Comparison of ENCODE assay signal across 8 cellular contexts in genomic region chr12:57461904-57462306, GRCh38. TPM values are rescaled to one million over a fixed set of nuclear protein-coding genes. Genes with fewer than 3 reads are reported as not detected.
DNase-seq lines count a peak whose midpoint lies in the region; ATAC-seq, FAIRE-seq and TF ChIP-seq lines count a peak whose summit lies in the region.

No MANE protein-coding gene starts in this region.

- H3K27ac ChIP-seq in A673 (ENCODE audit: low read depth, low read length, poor library complexity, severe bottlenecking) (peak overlapping the region; percentile 85), GM12878 (ENCODE audit: control insufficient read depth, insufficient read depth) (no peak overlapping the region), lung (ENCODE audit: low read depth in 1 of 2, low read length in 1 of 2) (no peak overlapping the region), upper lobe of left lung (peak overlapping the region; percentile 53 to 86 (median 70))

- RAD21 ChIA-PET in GM12878 (lab: Charles Lee; ENCODE audit: unreplicated experiment) = interaction anchor here (1.3 to 4.7 kb wide), 2 partner anchors 8 to 152 kb away, joined by 4 to 35 read pairs; partner anchors contain the start of gene INHBE

- H3K9ac ChIP-seq in GM12878 (ENCODE audit: control insufficient read depth, insufficient read depth, low read length) = peak overlapping the region; percentile 67

- no peak for TF ChIP-seq RAD21 in GM12878 (IDR thresholded peaks at IDR 0.05; ENCODE audit: insufficient read depth, low read depth, low read length)

- intact Hi-C loops in A673 (cut with micrococcal nuclease; ENCODE audit: unreplicated experiment) = loop anchor here (2.0 to 5.0 kb wide), 2 partner anchors 161 to 280 kb away; no protein-coding TSS in a partner anchor
- intact Hi-C loops in GM12878 (cut with micrococcal nuclease; ENCODE audit: unreplicated experiment) = loop anchor here (5.0 kb wide), 1 partner anchor 60 kb away; the partner anchor contains the start of genes DDIT3 and MBD6

- ATAC-seq in GM12878 = no peak
- ATAC-seq in lung (ENCODE audit: insufficient read depth, low FRiP score) = no peak
- peak in 1 of 2 donors; percentile 4 for ATAC-seq in upper lobe of left lung (ENCODE audit: low FRiP score in 2 of 2)

- no peak for TF ChIP-seq CTCF in A673 (conservative IDR thresholded peaks at IDR 0.05; ENCODE audit: low read depth, low read length)
- TF ChIP-seq CTCF in GM12878 (IDR thresholded peaks at IDR 0.05 in 2 of 3, conservative IDR thresholded peaks at IDR 0.05 in 1 of 3; ENCODE audit: control insufficient read depth in 2 of 3, extremely low read depth in 1 of 3, insufficient read depth in 1 of 3, low read depth in 3 of 3, low read length in 3 of 3) = no peak
- TF ChIP-seq CTCF in lung (IDR thresholded peaks at IDR 0.05; ENCODE audit: control extremely low read depth, extremely low read depth) = no peak
- TF ChIP-seq CTCF in upper lobe of left lung (IDR thresholded peaks at IDR 0.05) = no peak

- in situ Hi-C loops in GM12878 (cut with MboI) = no loop called here

- SMC1A ChIA-PET in GM12878 (lab: Charles Lee; ENCODE audit: uncharacterized antibody, unreplicated experiment) = interaction anchor here (0.6 to 2.8 kb wide), 8 partner anchors 9 to 154 kb away, joined by 3 to 18 read pairs (median 3); no protein-coding TSS in a partner anchor

- DNase-seq in A673 (ENCODE audit: low spot score) = no peak
- peak; percentile 48 for DNase-seq in HT1080 (ENCODE audit: low read depth)
- no peak for DNase-seq in GM12878 (ENCODE audit: low read depth, low spot score)
- DNase-seq in lung (ENCODE audit: low spot score) = no peak
- no peak for DNase-seq in upper lobe of left lung
- DNase-seq in OCI-M1 (lab: John Stamatoyannopoulos, UW) = no peak
- DNase-seq in iPS-NIHi7 (ENCODE audit: extremely low spot score) = no peak
- DNase-seq in NCI-H1048 (lab: John Stamatoyannopoulos, UW) = no peak

- no peaks in the 10 kb centered on the region for H3K79me2 ChIP-seq in GM12878 (ENCODE audit: control insufficient read depth, insufficient read depth, low read length)

- H3K4me1 ChIP-seq in A673 (ENCODE audit: insufficient read depth, low read length, poor library complexity, severe bottlenecking) (peaks cover 31% of the 10 kb centered on the region), GM12878 (ENCODE audit: control insufficient read depth, insufficient read depth, low read length) (peaks cover 32% of the 10 kb centered on the region), lung (ENCODE audit: control insufficient read depth in 2 of 2, insufficient read depth in 2 of 2, low read length in 2 of 2) (peaks cover 0 to 4% of the 10 kb centered on the region in 2 donors), upper lobe of left lung (peaks cover 33 to 45% (median 35%) of the 10 kb centered on the region in 4 donors)

- H3K27me3 ChIP-seq in A673 (replicated peaks; ENCODE audit: insufficient read depth, low read depth, low read length, poor library complexity) (no peaks in the 10 kb centered on the region), GM12878 (replicated peaks in 1 of 2; ENCODE audit: control insufficient read depth in 2 of 2, insufficient read depth in 2 of 2, low read length in 1 of 2) (0 out of 4 replicates have a peak, but pooled peaks cover 0 to 4% of the 10 kb centered on the region in 2 experiments), lung (ENCODE audit: control insufficient read depth, insufficient read depth) (no peaks in the 10 kb centered on the region), upper lobe of left lung (peaks cover 0 to 9% (median 4%) of the 10 kb centered on the region in 4 donors)

- H3K4me2 ChIP-seq in GM12878 (ENCODE audit: control insufficient read depth, insufficient read depth) = peak overlapping the region; percentile 100

- BruUV-seq in A673 (replicated peaks; lab: Mats Ljungman, UMichigan) (no TSS peak), GM12878 (replicated peaks; lab: Mats Ljungman, UMichigan) (no TSS peak)

- TF ChIP-seq POLR2A in GM12878 (IDR thresholded peaks at IDR 0.05; ENCODE audit: low read depth, low read length) (no peak), upper lobe of left lung (IDR thresholded peaks at IDR 0.05) (no peak)

- H2AFZ ChIP-seq in GM12878 (ENCODE audit: control insufficient read depth, low read depth, low read length) = peak overlapping the region; percentile 58

- POLR2A ChIA-PET in A673 (lab: Charles Lee; ENCODE audit: low non-redundant PET) (interaction anchor here (0.6 kb wide), 1 partner anchor 19 kb away, joined by 7 read pairs; no protein-coding TSS in a partner anchor), GM12878 (lab: Charles Lee) (interaction anchor here (0.6 to 3.0 kb wide), 3 partner anchors 15 to 215 kb away, joined by 4 to 16 read pairs (median 6); no protein-coding TSS in a partner anchor)

- peak overlapping the region; percentile 60 for H3K4me3 ChIP-seq in A673 (ENCODE audit: low read depth, low read length, poor library complexity, severe bottlenecking)
- H3K4me3 ChIP-seq in GM12878 = peak overlapping the region; percentile 68
- peak overlapping the region; percentile 48 for H3K4me3 ChIP-seq in lung
- H3K4me3 ChIP-seq in upper lobe of left lung = peak overlapping the region; percentile 54 to 79 (median 71)

- CTCF ChIA-PET in A673 (lab: Charles Lee) (interaction anchor here (0.6 to 1.2 kb wide), 2 partner anchors 21 to 154 kb away, joined by 3 to 6 read pairs; no protein-coding TSS in a partner anchor), GM12878 (lab: Yijun Ruan, JAX) (interaction anchor here (0.7 to 7.5 kb wide), 15 partner anchors 9 to 280 kb away, joined by 3 to 114 read pairs (median 4); partner anchors contain the start of genes ARHGAP9, DCTN2 and INHBE)

- H3K9me3 ChIP-seq in A673 (ENCODE audit: low read depth, low read length, poor library complexity, severe bottlenecking) (no peaks in the 10 kb centered on the region), GM12878 (replicated peaks; ENCODE audit: control insufficient read depth, insufficient read depth, low read length) (no peaks in the 10 kb centered on the region), lung (ENCODE audit: control insufficient read depth in 2 of 2, insufficient read depth in 1 of 2, low read length in 1 of 2) (no peaks in the 10 kb centered on the region), upper lobe of left lung (no peaks in the 10 kb centered on the region)

- H3K36me3 ChIP-seq in A673 (ENCODE audit: insufficient read depth, low read length, poor library complexity, severe bottlenecking) = no peaks in the 10 kb centered on the region
- H3K36me3 ChIP-seq in GM12878 (ENCODE audit: control insufficient read depth in 2 of 2, insufficient read depth in 2 of 2, low read length in 1 of 2) = 0 out of 4 replicates have a peak, but pooled peaks cover 0 to under 1% of the 10 kb centered on the region in 2 experiments
- no peaks in the 10 kb centered on the region for H3K36me3 ChIP-seq in lung (ENCODE audit: control insufficient read depth in 2 of 2, insufficient read depth in 2 of 2, low read length in 2 of 2)
- no peaks in the 10 kb centered on the region for H3K36me3 ChIP-seq in upper lobe of left lung

- 2% methylated on average over 9 of the region's 13 CpGs for WGBS in GM12878 (ENCODE audit: insufficient coverage, insufficient replicate concordance, low lambda C conversion rate, missing lambda C conversion rate)
- 0 to 1% methylated on average over 11 to 13 of the region's 13 CpGs for WGBS in lung, 2 donors
- 1 to 2% methylated on average over 7 to 13 of the region's 13 CpGs for WGBS in upper lobe of left lung, 2 donors

- TF ChIP-seq EP300 in GM12878 (IDR thresholded peaks at IDR 0.05; ENCODE audit: borderline replicate concordance in 1 of 2, control insufficient read depth in 1 of 2, low read depth in 2 of 2, low read length in 2 of 2) (no peak), upper lobe of left lung (IDR thresholded peaks at IDR 0.05) (no peak)

- no peak for FAIRE-seq in GM12878 (lab: Jason Lieb, UNC)

- 0 out of 2 replicates have a peak, but pooled peaks cover 2% of the 10 kb centered on the region for H4K20me1 ChIP-seq in GM12878 (ENCODE audit: control insufficient read depth, insufficient read depth)

RNA-seq across cellular contexts. Expression of gene GLI1, which starts 2.3 kb away (rescaled TPM):
- total RNA-seq in A673 (2021) = 22.4 and 22.6 TPM in 2 replicates
- 0.60 and 4.0 TPM in 2 replicates for total RNA-seq in HT1080 (2014; rRNA removed; shearing (Covaris generic))
- 0.08 and 0.52 TPM in 2 replicates for polyA plus RNA-seq in HT1080 (2015; cell fraction: cytosol; rRNA removed)
- polyA plus RNA-seq in HT1080 (2015; cell fraction: nucleus; rRNA removed) = 0.67 and 1.2 TPM in 2 replicates
- 0.51 and 0.69 TPM in 2 replicates for total RNA-seq in GM12878 (2013; cell fraction: nucleolus; rRNA removed)
- total RNA-seq in GM12878 (2014; rRNA removed) = 0.71 and 1.0 TPM in 2 replicates
- total RNA-seq in GM12878 (2014; rRNA removed; fragmentation: Illumina TruSeq; extraction: Trizol) = 0.31 and 0.32 TPM in 2 replicates
- 1.1 and 1.2 TPM in 2 replicates for total RNA-seq in GM12878 (2021)
- polyA plus RNA-seq in GM12878 (2011; ENCODE audit: low read depth) = 0.33 TPM
- polyA plus RNA-seq in GM12878 (2011; rRNA removed) = 0.97 and 1.2 TPM in 2 replicates
- polyA plus RNA-seq in GM12878 (2011; cell fraction: cytosol; rRNA removed) = 0.96 and 1.5 TPM in 2 replicates
- 4.4 and 6.4 TPM in 2 replicates for polyA plus RNA-seq in GM12878 (2011; cell fraction: nucleus; rRNA removed)
- 0.19 and 0.28 TPM in 2 replicates for polyA plus RNA-seq in GM12878 (2012)
- 0.32 and 0.79 TPM in 2 replicates for polyA plus RNA-seq in GM12878 (2014; fragmentation: Illumina TruSeq; extraction: Trizol)
- under 1 TPM; 0.32 to 0.46 TPM for polyA plus RNA-seq in GM12878 (2014; fragmentation: Nextera tagmentation; extraction: Ambion mirVana)
- polyA plus RNA-seq in GM12878 (2014; rRNA removed) = 0.53 and 1.4 TPM in 2 replicates
- polyA plus RNA-seq in GM12878 (2016; fragmentation: Nextera tagmentation; extraction: Ambion mirVana) = under 1 TPM; 0.27 to 0.82 TPM
- 0.98 and 1.5 TPM in 2 replicates for polyA minus RNA-seq in GM12878 (2011; rRNA and poly(A)+ RNA removed)
- polyA minus RNA-seq in GM12878 (2011; cell fraction: cytosol; rRNA and poly(A)+ RNA removed) = 0.31 TPM in 1 of 2 replicates, not detected in the other
- 0.38 and 0.97 TPM in 2 replicates for polyA minus RNA-seq in GM12878 (2011; cell fraction: nucleus; rRNA and poly(A)+ RNA removed)
- 1 to 10 TPM; 2.4 to 5.7 TPM for total RNA-seq in lung
- polyA plus RNA-seq in lung = 1 to 10 TPM in 1 of 2 donors, under 1 TPM in 1; 0.74 to 1.7 TPM
- total RNA-seq in upper lobe of left lung = 1 to 10 TPM in 2 of 6 donors, under 1 TPM in 2, not detected in 2; 0.69 to 3.0 (median 1.5) TPM

RNA-seq across cellular contexts. Expression of gene INHBE, which starts 6.8 kb away (rescaled TPM):
- total RNA-seq in A673 (2021) (0.62 and 0.94 TPM in 2 replicates), GM12878 (2014; rRNA removed) (0.51 and 1.5 TPM in 2 replicates), GM12878 (2014; rRNA removed; fragmentation: Illumina TruSeq; extraction: Trizol) (0.36 and 0.78 TPM in 2 replicates), GM12878 (2021) (0.64 and 0.77 TPM in 2 replicates), lung (under 1 TPM in 1 of 2 donors, not detected in 1; 0.12 TPM), upper lobe of left lung (under 1 TPM in 1 of 6 donors, not detected in 5; 0.11 TPM)
- 1.4 and 2.1 TPM in 2 replicates for total RNA-seq in HT1080 (2014; rRNA removed; shearing (Covaris generic))
- 4.8 and 6.1 TPM in 2 replicates for polyA plus RNA-seq in HT1080 (2015; cell fraction: cytosol; rRNA removed)
- polyA plus RNA-seq in HT1080 (2015; cell fraction: nucleus; rRNA removed) = 10.5 and 13.7 TPM in 2 replicates
- 0.79 and 1.3 TPM in 2 replicates for total RNA-seq in GM12878 (2013; cell fraction: nucleolus; rRNA removed)
- 0.16 TPM for polyA plus RNA-seq in GM12878 (2011; ENCODE audit: low read depth)
- polyA plus RNA-seq in GM12878 (2011; rRNA removed) (2.2 and 2.5 TPM in 2 replicates), GM12878 (2014; fragmentation: Illumina TruSeq; extraction: Trizol) (0.38 and 0.70 TPM in 2 replicates), GM12878 (2014; fragmentation: Nextera tagmentation; extraction: Ambion mirVana) (under 1 TPM; 0.13 to 0.18 TPM), GM12878 (2014; rRNA removed) (0.58 and 1.9 TPM in 2 replicates), GM12878 (2016; fragmentation: Nextera tagmentation; extraction: Ambion mirVana) (under 1 TPM; 0.09 to 0.14 TPM), lung (not detected)
- polyA plus RNA-seq in GM12878 (2011; cell fraction: cytosol; rRNA removed) = 3.1 and 4.4 TPM in 2 replicates
- polyA plus RNA-seq in GM12878 (2011; cell fraction: nucleus; rRNA removed) = 1.3 and 1.9 TPM in 2 replicates
- 0.12 and 0.73 TPM in 2 replicates for polyA plus RNA-seq in GM12878 (2012)
- 2.8 and 6.2 TPM in 2 replicates for polyA minus RNA-seq in GM12878 (2011; rRNA and poly(A)+ RNA removed)
- polyA minus RNA-seq in GM12878 (2011; cell fraction: cytosol; rRNA and poly(A)+ RNA removed) = 1.6 and 2.0 TPM in 2 replicates
- 3.5 and 6.3 TPM in 2 replicates for polyA minus RNA-seq in GM12878 (2011; cell fraction: nucleus; rRNA and poly(A)+ RNA removed)

RNA-seq across cellular contexts. Expression of gene ARHGAP9, which starts 17.8 kb away (rescaled TPM):
- 0.52 and 0.87 TPM in 2 replicates for total RNA-seq in A673 (2021)
- 2.2 and 3.3 TPM in 2 replicates for total RNA-seq in HT1080 (2014; rRNA removed; shearing (Covaris generic))
- polyA plus RNA-seq in HT1080 (2015; cell fraction: cytosol; rRNA removed) = 2.0 and 2.2 TPM in 2 replicates
- 5.3 and 11.0 TPM in 2 replicates for polyA plus RNA-seq in HT1080 (2015; cell fraction: nucleus; rRNA removed)
- total RNA-seq in GM12878 (2013; cell fraction: nucleolus; rRNA removed) = 37.8 and 38.9 TPM in 2 replicates
- 78.1 and 79.8 TPM in 2 replicates for total RNA-seq in GM12878 (2014; rRNA removed)
- total RNA-seq in GM12878 (2014; rRNA removed; fragmentation: Illumina TruSeq; extraction: Trizol) = 47.3 and 51.7 TPM in 2 replicates
- 101 and 102 TPM in 2 replicates for total RNA-seq in GM12878 (2021)
- 72.3 TPM for polyA plus RNA-seq in GM12878 (2011; ENCODE audit: low read depth)
- 42.5 and 68.9 TPM in 2 replicates for polyA plus RNA-seq in GM12878 (2011; rRNA removed)
- polyA plus RNA-seq in GM12878 (2011; cell fraction: cytosol; rRNA removed) = 45.6 and 45.9 TPM in 2 replicates
- polyA plus RNA-seq in GM12878 (2011; cell fraction: nucleus; rRNA removed) = 245 and 345 TPM in 2 replicates
- 80.4 and 88.1 TPM in 2 replicates for polyA plus RNA-seq in GM12878 (2012)
- polyA plus RNA-seq in GM12878 (2014; fragmentation: Illumina TruSeq; extraction: Trizol) = 63.7 and 89.0 TPM in 2 replicates
- 10 to 100 TPM; 19.5 to 75.6 TPM for polyA plus RNA-seq in GM12878 (2014; fragmentation: Nextera tagmentation; extraction: Ambion mirVana)
- polyA plus RNA-seq in GM12878 (2014; rRNA removed) = 98.7 and 106 TPM in 2 replicates
- 10 to 100 TPM; 71.1 to 81.3 TPM for polyA plus RNA-seq in GM12878 (2016; fragmentation: Nextera tagmentation; extraction: Ambion mirVana)
- polyA minus RNA-seq in GM12878 (2011; rRNA and poly(A)+ RNA removed) = 24.9 and 34.8 TPM in 2 replicates
- 20.1 and 23.3 TPM in 2 replicates for polyA minus RNA-seq in GM12878 (2011; cell fraction: cytosol; rRNA and poly(A)+ RNA removed)
- 35.5 and 59.9 TPM in 2 replicates for polyA minus RNA-seq in GM12878 (2011; cell fraction: nucleus; rRNA and poly(A)+ RNA removed)
- total RNA-seq in lung = 10 to 100 TPM; 14.7 to 40.0 TPM
- polyA plus RNA-seq in lung = 10 to 100 TPM; 26.2 to 62.1 TPM
- total RNA-seq in upper lobe of left lung = 100 to 1,000 TPM in 1 of 6 donors, 10 to 100 TPM in 5; 29.2 to 131 (median 43.7) TPM

RNA-seq across cellular contexts. Expression of gene MARS1, which starts 26.0 kb away (rescaled TPM):
- 467 and 504 TPM in 2 replicates for total RNA-seq in A673 (2021)
- 282 and 304 TPM in 2 replicates for total RNA-seq in HT1080 (2014; rRNA removed; shearing (Covaris generic))
- polyA plus RNA-seq in HT1080 (2015; cell fraction: cytosol; rRNA removed) = 220 and 238 TPM in 2 replicates
- 797 and 806 TPM in 2 replicates for polyA plus RNA-seq in HT1080 (2015; cell fraction: nucleus; rRNA removed)
- total RNA-seq in GM12878 (2013; cell fraction: nucleolus; rRNA removed) = 122 and 126 TPM in 2 replicates
- total RNA-seq in GM12878 (2014; rRNA removed) = 138 and 155 TPM in 2 replicates
- 132 and 151 TPM in 2 replicates for total RNA-seq in GM12878 (2014; rRNA removed; fragmentation: Illumina TruSeq; extraction: Trizol)
- 208 and 212 TPM in 2 replicates for total RNA-seq in GM12878 (2021)
- polyA plus RNA-seq in GM12878 (2011; ENCODE audit: low read depth) = 84.1 TPM
- polyA plus RNA-seq in GM12878 (2011; rRNA removed) = 61.9 and 108 TPM in 2 replicates
- 94.9 and 95.4 TPM in 2 replicates for polyA plus RNA-seq in GM12878 (2011; cell fraction: cytosol; rRNA removed)
- polyA plus RNA-seq in GM12878 (2011; cell fraction: nucleus; rRNA removed) = 477 and 501 TPM in 2 replicates
- polyA plus RNA-seq in GM12878 (2012) = 85.5 and 109 TPM in 2 replicates
- 161 and 221 TPM in 2 replicates for polyA plus RNA-seq in GM12878 (2014; fragmentation: Illumina TruSeq; extraction: Trizol)
- polyA plus RNA-seq in GM12878 (2014; fragmentation: Nextera tagmentation; extraction: Ambion mirVana) = 100 to 1,000 TPM in 1 of 2 experiments, 10 to 100 TPM in 1; 72.3 to 129 TPM
- 137 and 156 TPM in 2 replicates for polyA plus RNA-seq in GM12878 (2014; rRNA removed)
- 100 to 1,000 TPM; 255 to 270 TPM for polyA plus RNA-seq in GM12878 (2016; fragmentation: Nextera tagmentation; extraction: Ambion mirVana)
- 108 and 144 TPM in 2 replicates for polyA minus RNA-seq in GM12878 (2011; rRNA and poly(A)+ RNA removed)
- polyA minus RNA-seq in GM12878 (2011; cell fraction: cytosol; rRNA and poly(A)+ RNA removed) = 46.5 and 52.1 TPM in 2 replicates
- polyA minus RNA-seq in GM12878 (2011; cell fraction: nucleus; rRNA and poly(A)+ RNA removed) = 102 and 181 TPM in 2 replicates
- total RNA-seq in lung = 100 to 1,000 TPM in 1 of 2 donors, 10 to 100 TPM in 1; 55.9 to 213 TPM
- polyA plus RNA-seq in lung = 100 to 1,000 TPM in 1 of 2 donors, 10 to 100 TPM in 1; 95.0 to 156 TPM
- 100 to 1,000 TPM in 3 of 6 donors, 10 to 100 TPM in 3; 73.9 to 189 (median 101) TPM for total RNA-seq in upper lobe of left lung

RNA-seq across cellular contexts. Expression of gene INHBC, which starts 27.3 kb away (rescaled TPM):
- total RNA-seq in A673 (2021) (not detected in 2 replicates), GM12878 (2014; rRNA removed) (not detected in 2 replicates), GM12878 (2014; rRNA removed; fragmentation: Illumina TruSeq; extraction: Trizol) (not detected in 2 replicates), GM12878 (2021) (0.13 and 0.16 TPM in 2 replicates), lung (not detected), upper lobe of left lung (not detected)
- 0.13 and 0.37 TPM in 2 replicates for total RNA-seq in HT1080 (2014; rRNA removed; shearing (Covaris generic))
- 0.05 and 0.12 TPM in 2 replicates for polyA plus RNA-seq in HT1080 (2015; cell fraction: cytosol; rRNA removed)
- polyA plus RNA-seq in HT1080 (2015; cell fraction: nucleus; rRNA removed) = 0.08 TPM in 1 of 2 replicates, not detected in the other
- 0.39 TPM in 1 of 2 replicates, not detected in the other for total RNA-seq in GM12878 (2013; cell fraction: nucleolus; rRNA removed)
- polyA plus RNA-seq in GM12878 (2011; ENCODE audit: low read depth) = 0.12 TPM
- polyA plus RNA-seq in GM12878 (2011; rRNA removed) (0.10 TPM in 2 replicates), GM12878 (2014; fragmentation: Illumina TruSeq; extraction: Trizol) (0.14 and 0.22 TPM in 2 replicates), GM12878 (2014; fragmentation: Nextera tagmentation; extraction: Ambion mirVana) (under 1 TPM in 1 of 2 experiments, not detected in 1; 0.04 TPM), GM12878 (2014; rRNA removed) (0.14 and 0.22 TPM in 2 replicates), GM12878 (2016; fragmentation: Nextera tagmentation; extraction: Ambion mirVana) (not detected), lung (under 1 TPM in 1 of 2 donors, not detected in 1; 0.02 TPM)
- 0.13 and 0.24 TPM in 2 replicates for polyA plus RNA-seq in GM12878 (2011; cell fraction: cytosol; rRNA removed)
- polyA plus RNA-seq in GM12878 (2011; cell fraction: nucleus; rRNA removed) = 0.16 TPM in 2 replicates
- polyA plus RNA-seq in GM12878 (2012) = 0.12 and 0.17 TPM in 2 replicates
- polyA minus RNA-seq in GM12878 (2011; rRNA and poly(A)+ RNA removed) = 0.22 TPM in 1 of 2 replicates, not detected in the other
- polyA minus RNA-seq in GM12878 (2011; cell fraction: cytosol; rRNA and poly(A)+ RNA removed) = not detected in 2 replicates
- 0.24 and 0.57 TPM in 2 replicates for polyA minus RNA-seq in GM12878 (2011; cell fraction: nucleus; rRNA and poly(A)+ RNA removed)

Comparison
In these comparisons a context has a peak if more than half of its experiments do, and no peak if none do; other contexts are left out.
1. H3K27ac ChIP-seq: peak in A673 (single experiment) and upper lobe of left lung (4 of 4); none in GM12878 (single experiment) and lung (0 of 2).
2. Peak in every context shown above with its lines, with median percentiles within 50 percentile points of each other: H3K4me3 ChIP-seq.